Comparison of ENCODE assay signal across 11 cellular contexts in the genomic region with DNA sequence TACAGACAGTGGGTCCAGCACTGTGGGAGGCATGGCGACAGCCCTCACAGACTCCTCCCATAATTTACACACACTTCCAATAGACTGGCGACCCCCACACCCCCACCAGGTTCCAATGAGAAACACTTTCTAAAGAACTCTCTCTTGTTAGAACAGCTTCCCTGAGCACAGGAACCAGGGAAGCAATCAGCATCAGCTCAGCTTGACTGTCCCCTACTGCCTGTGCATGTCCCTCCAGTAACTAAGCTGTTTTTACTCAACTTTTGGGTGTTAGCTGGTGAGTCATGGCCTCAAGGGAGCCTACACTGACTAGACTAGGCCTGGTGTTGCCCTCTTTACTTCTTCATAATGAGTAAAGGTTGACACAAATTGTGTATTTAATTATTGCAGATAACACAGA. TPM values are rescaled to one million over a fixed set of nuclear protein-coding genes. Genes with fewer than 3 reads are reported as not detected.
DNase-seq lines count a peak whose midpoint lies in the region; ATAC-seq and TF ChIP-seq lines count a peak whose summit lies in the region.
"Had no signal": no experiment of that assay in that cellular context is flagged by ENCODE, and none has a peak within 500 bp of the region (broad histone marks: within the 10 kb centered on the region; RNA-seq: fewer than 3 reads in every experiment).

No MANE protein-coding gene starts in this region.

- peaks cover 26 to 63% of the 10 kb centered on the region in 2 donors for H3K4me1 ChIP-seq in naive thymus-derived CD4-positive, alpha-beta T cell (ENCODE audit: control insufficient read depth in 2 of 2, insufficient read depth in 2 of 2, low read length in 2 of 2)
- H3K4me1 ChIP-seq in HAP-1 = no peaks in the 10 kb centered on the region

- POLR2A ChIA-PET in activated B cell treated with CpG ODN at 0.5 μM for 24 hours (lab: Charles Lee) = interaction anchor here (0.7 to 11.4 kb wide), 5 partner anchors 11 to 85 kb away, joined by 4 to 442 read pairs (median 10); a partner anchor contains a TSS
- POLR2A ChIA-PET in naive thymus-derived CD4-positive, alpha-beta T cell (lab: Charles Lee) = interaction anchor here (1.2 kb wide), 1 partner anchor 16 kb away, joined by 3 read pairs; no protein-coding TSS in a partner anchor

- no peaks in the 10 kb centered on the region for H3K27me3 Mint-ChIP-seq in activated B cell treated with CpG ODN at 0.5 μM for 24 hours
- peaks cover 0 to 9% (median 0%) of the 10 kb centered on the region in 5 donors for H3K27me3 Mint-ChIP-seq in naive thymus-derived CD4-positive, alpha-beta T cell

- TF ChIP-seq CTCF in activated B cell treated with CpG ODN at 0.5 μM for 24 hours (IDR thresholded peaks at IDR 0.05) = no peak

- peak overlapping the region; percentile 69 for H3K4me3 Mint-ChIP-seq in activated B cell treated with CpG ODN at 0.5 μM for 24 hours
- peak overlapping the region in 1 of 10 donors; percentile 25 for H3K4me3 Mint-ChIP-seq in naive thymus-derived CD4-positive, alpha-beta T cell

- CTCF ChIA-PET in activated B cell treated with CpG ODN at 0.5 μM for 24 hours (lab: Charles Lee) = interaction anchor here (1.1 to 7.2 kb wide), 8 partner anchors 9 to 179 kb away, joined by 3 to 96 read pairs (median 6); a partner anchor contains a TSS
- CTCF ChIA-PET in naive thymus-derived CD4-positive, alpha-beta T cell (lab: Charles Lee) = interaction anchor here (0.8 to 1.6 kb wide), 2 partner anchors 18 to 19 kb away, joined by 3 to 4 read pairs; no protein-coding TSS in a partner anchor

- no peaks in the 10 kb centered on the region for H3K36me3 Mint-ChIP-seq in activated B cell treated with CpG ODN at 0.5 μM for 24 hours (ENCODE audit: low read depth)
- H3K36me3 Mint-ChIP-seq in naive thymus-derived CD4-positive, alpha-beta T cell = peaks cover 0 to 5% (median 3%) of the 10 kb centered on the region in 5 donors

- no peaks in the 10 kb centered on the region for H3K36me3 ChIP-seq in naive thymus-derived CD4-positive, alpha-beta T cell (ENCODE audit: control insufficient read depth in 2 of 3, insufficient read depth in 3 of 3, low read length in 3 of 3)
- no peaks in the 10 kb centered on the region for H3K36me3 ChIP-seq in HAP-1 (replicated peaks)
- H3K36me3 ChIP-seq: upper lobe of left lung had no signal

- H3K9me3 ChIP-seq in naive thymus-derived CD4-positive, alpha-beta T cell (ENCODE audit: control insufficient read depth in 2 of 3, low read length in 3 of 3) = no peaks in the 10 kb centered on the region
- no peaks in the 10 kb centered on the region for H3K9me3 ChIP-seq in HAP-1
- H3K9me3 ChIP-seq: upper lobe of left lung had no signal

- peak; percentile 54 for ATAC-seq in activated B cell treated with CpG ODN at 0.5 μM for 24 hours (ENCODE audit: low read depth)
- peak; percentile 19 for ATAC-seq in naive thymus-derived CD4-positive, alpha-beta T cell

- in situ Hi-C loops in HAP-1 (cut with MboI; ENCODE audit: low sequenced_read_pairs) = no loop called here

- H3K4me3 ChIP-seq in naive thymus-derived CD4-positive, alpha-beta T cell (ENCODE audit: low read length) = no peak overlapping the region
- no peak overlapping the region for H3K4me3 ChIP-seq in HAP-1
- H3K4me3 ChIP-seq: SK-N-MC, upper lobe of left lung had no signal

- peaks cover 98% of the 10 kb centered on the region for H3K4me1 Mint-ChIP-seq in activated B cell treated with CpG ODN at 0.5 μM for 24 hours
- peaks cover 28 to 71% (median 56%) of the 10 kb centered on the region in 7 donors for H3K4me1 Mint-ChIP-seq in naive thymus-derived CD4-positive, alpha-beta T cell

- H3K27ac ChIP-seq in naive thymus-derived CD4-positive, alpha-beta T cell (ENCODE audit: low read depth, low read length) = no peak overlapping the region
- H3K27ac ChIP-seq: SK-N-MC, upper lobe of left lung had no signal

- no peaks in the 10 kb centered on the region for H3K9me3 Mint-ChIP-seq in activated B cell treated with CpG ODN at 0.5 μM for 24 hours
- peaks cover 0 to 2% (median 0%) of the 10 kb centered on the region in 11 donors for H3K9me3 Mint-ChIP-seq in naive thymus-derived CD4-positive, alpha-beta T cell

- DNase-seq in NK-92 treated with Interleukin-12 subunit alpha and Interleukin-12 subunit beta, amount 100 ng/mL, for 24 hours (lab: John Stamatoyannopoulos, UW) = peak; percentile 44
- DNase-seq in NK-92 (lab: John Stamatoyannopoulos, UW; ENCODE audit: unreplicated experiment) = no peak
- DNase-seq in GOT3 (lab: John Stamatoyannopoulos, UW) = peak; percentile 18
- DNase-seq in activated B cell treated with CpG ODN at 0.5 μM for 24 hours = peak; percentile 34
- DNase-seq in naive thymus-derived CD4-positive, alpha-beta T cell = no peak
- no peak for DNase-seq in cerebellum (ENCODE audit: low spot score)
- no peak for DNase-seq in HAP-1 (ENCODE audit: low spot score in 2 of 2)
- no peak for DNase-seq in dedifferentiated amniotic fluid mesenchymal stem cell (ENCODE audit: extremely low spot score)
- DNase-seq: 8988T, upper lobe of left lung had no signal

- H3K27me3 ChIP-seq in naive thymus-derived CD4-positive, alpha-beta T cell (ENCODE audit: control insufficient read depth in 2 of 2, insufficient read depth in 2 of 2, low read length in 2 of 2) = no peaks in the 10 kb centered on the region
- H3K27me3 ChIP-seq in HAP-1 (ENCODE audit: low read depth) = no peaks in the 10 kb centered on the region
- H3K27me3 ChIP-seq: upper lobe of left lung had no signal

- intact Hi-C loops in activated B cell treated with CpG ODN at 0.5 μM for 24 hours (cut with micrococcal nuclease) = loop anchor here (10.0 kb wide), 1 partner anchor 427 kb away; a partner anchor contains a TSS
- intact Hi-C loops in naive thymus-derived CD4-positive, alpha-beta T cell (cut with micrococcal nuclease) = loop anchor here in 1 of 2 donors (10.0 kb wide), 1 partner anchor 557 kb away; no protein-coding TSS in a partner anchor

- peak overlapping the region; percentile 93 for H3K27ac Mint-ChIP-seq in activated B cell treated with CpG ODN at 0.5 μM for 24 hours
- peak overlapping the region in 3 of 9 donors; percentile 65 to 93 (median 73) for H3K27ac Mint-ChIP-seq in naive thymus-derived CD4-positive, alpha-beta T cell

RNA-seq across cellular contexts. Expression of a gene that starts 32.6 kb away (rescaled TPM):
- total RNA-seq in activated B cell treated with CpG ODN at 0.5 μM for 24 hours (26.2 and 31.5 TPM in 2 replicates), cerebellum (28.9 TPM)
- 10 to 100 TPM; 38.1 to 92.6 (median 62.4) TPM for total RNA-seq in naive thymus-derived CD4-positive, alpha-beta T cell
- 10 to 100 TPM; 68.7 to 76.8 TPM for polyA plus RNA-seq in naive thymus-derived CD4-positive, alpha-beta T cell

Comparison
In these comparisons a context has a peak if more than half of its experiments do, and no peak if none do; other contexts are left out.
1. DNase-seq: peak in NK-92 treated with Interleukin-12 subunit alpha and Interleukin-12 subunit beta, amount 100 ng/mL, for 24 hours (single experiment), GOT3 (single experiment) and activated B cell treated with CpG ODN at 0.5 μM for 24 hours (single experiment); none in NK-92 (single experiment), naive thymus-derived CD4-positive, alpha-beta T cell (0 of 9), cerebellum (single experiment), HAP-1 (0 of 2) and dedifferentiated amniotic fluid mesenchymal stem cell (single experiment).